ENCODE assay signal across 27 cellular contexts in the genomic region with DNA sequence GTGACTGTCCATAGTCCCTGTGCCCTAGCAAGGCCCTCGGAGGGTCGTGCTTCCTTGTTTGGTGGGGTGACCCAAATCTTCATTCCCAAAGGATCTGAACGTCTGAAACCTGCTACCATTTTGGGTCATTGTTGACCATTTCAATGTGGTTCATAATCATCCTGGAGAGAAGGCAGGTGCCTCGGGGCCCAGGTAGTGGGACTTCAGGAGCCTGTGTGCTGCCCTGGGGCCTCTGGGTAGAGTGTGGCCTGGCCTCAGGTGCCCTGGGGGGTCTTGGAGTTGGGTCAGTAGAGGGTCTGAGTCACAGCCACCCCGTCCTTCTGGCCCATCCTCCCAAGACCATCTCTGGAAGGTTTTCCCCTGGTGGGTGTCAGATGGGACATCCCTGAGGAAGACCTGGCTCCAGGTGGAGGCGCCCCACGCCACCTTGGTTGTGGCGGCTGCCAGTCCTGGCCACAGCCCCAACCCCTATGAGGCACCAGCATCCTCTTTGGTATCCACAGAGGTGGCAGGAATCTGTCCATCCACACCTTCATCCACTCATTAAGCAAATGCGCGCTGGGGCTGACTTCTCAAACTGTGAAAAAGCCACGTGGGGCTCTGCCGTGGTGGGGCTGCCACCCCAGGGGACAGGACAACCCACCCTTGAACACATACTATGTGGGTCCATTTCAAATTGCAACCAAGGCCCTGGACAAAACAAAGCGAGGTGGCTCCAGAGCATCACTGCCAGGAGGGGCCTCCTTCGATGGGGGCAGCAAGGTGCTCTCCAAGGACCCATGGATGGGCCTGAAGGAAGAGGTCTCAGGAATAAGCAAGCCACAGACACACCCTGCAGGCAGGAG. TPM values are rescaled to one million over a fixed set of nuclear protein-coding genes. Genes with fewer than 3 reads are reported as not detected.
DNase-seq lines count a peak whose midpoint lies in the region; ATAC-seq and TF ChIP-seq lines count a peak whose summit lies in the region.
"Had no signal": no experiment of that assay in that cellular context is flagged by ENCODE, and none has a peak within 500 bp of the region (broad histone marks: within the 10 kb centered on the region; RNA-seq: fewer than 3 reads in every experiment).

No MANE protein-coding gene starts in this region.

- H3K4me1 ChIP-seq in lower lobe of right lung (no peaks in the 10 kb centered on the region), suprapubic skin (peaks cover 3% of the 10 kb centered on the region), thyroid gland (peaks cover 7 to 9% of the 10 kb centered on the region in 2 donors)
- H3K4me1 ChIP-seq: BE2C had no signal

- no peak for TF ChIP-seq EP300 in suprapubic skin (IDR thresholded peaks at IDR 0.05)

- no peak for TF ChIP-seq POLR2A in suprapubic skin (IDR thresholded peaks at IDR 0.05)
- TF ChIP-seq POLR2A in thyroid gland (IDR thresholded peaks at IDR 0.05), result no peak

- peak overlapping the region; percentile 95; the same call in 1 of the 2 replicates for H3K27ac ChIP-seq in VCaP
- H3K27ac ChIP-seq in lower lobe of right lung, result no peak overlapping the region
- no peak overlapping the region for H3K27ac ChIP-seq in suprapubic skin
- no peak overlapping the region for H3K27ac ChIP-seq in thyroid gland
- H3K27ac ChIP-seq: GM23248, HL-60, KMS-11 had no signal

- intact Hi-C loops in lower lobe of right lung (cut with DNase I), result no loop called here
- intact Hi-C loops in thyroid gland (cut with DNase I), result no loop called here

- WGBS in suprapubic skin, result 96% methylated on average over 11 of the region's 14 CpGs
- WGBS in thyroid gland, 2 donors, result 90 to 96% methylated on average over 8 to 12 of the region's 14 CpGs

- no peaks in the 10 kb centered on the region for H3K36me3 ChIP-seq in lower lobe of right lung
- H3K36me3 ChIP-seq in suprapubic skin, result no peaks in the 10 kb centered on the region
- H3K36me3 ChIP-seq in thyroid gland, result no peaks in the 10 kb centered on the region
- H3K36me3 ChIP-seq: BE2C had no signal

- H3K4me3 ChIP-seq in lower lobe of right lung, result no peak overlapping the region
- H3K4me3 ChIP-seq in suprapubic skin, result no peak overlapping the region
- no peak overlapping the region for H3K4me3 ChIP-seq in thyroid gland (replicated peaks in 1 of 3)
- H3K4me3 ChIP-seq: GM23248 had no signal

- H3K27me3 ChIP-seq in lower lobe of right lung (ENCODE audit: low read depth) (peaks cover 7% of the 10 kb centered on the region), suprapubic skin (peaks cover 22% of the 10 kb centered on the region), thyroid gland (no peaks in the 10 kb centered on the region)
- H3K27me3 ChIP-seq: BE2C had no signal

- peak; percentile 7 for DNase-seq in activated naive CD4-positive, alpha-beta T cell treated with anti-CD3 and anti-CD28 coated beads, Interleukin-2, amount 50 U/mL, for 16 hours
- no peak for DNase-seq in activated naive CD4-positive, alpha-beta T cell (lab: John Stamatoyannopoulos, UW)
- DNase-seq in lower lobe of right lung, result peak; percentile 8
- peak; percentile 35 to 44 for DNase-seq in suprapubic skin (ENCODE audit: low spot score in 2 of 2)
- no peak for DNase-seq in OCI-M2 (lab: John Stamatoyannopoulos, UW; ENCODE audit: unreplicated experiment)
- DNase-seq in thyroid gland, result no peak
- DNase-seq: BE2C; CD4-positive, CD25-positive, alpha-beta regulatory T cell; COR-L47; DMS 273 treated with DMSO at 0.1 percent for 48 hours; DND-41; GM23248; HCEC 1CT; MV-4-11; NCI-H1417; NCI-H187; NCI-H2107; NCI-H2227 treated with DMSO at 0.1 percent for 48 hours; NCI-H510A treated with DMSO at 0.1 percent for 48 hours; NCI-H774 had no signal

- TF ChIP-seq CTCF in VCaP (conservative IDR thresholded peaks at IDR 0.05), result no peak
- no peak for TF ChIP-seq CTCF in lower lobe of right lung (IDR thresholded peaks at IDR 0.05)
- no peak for TF ChIP-seq CTCF in suprapubic skin (IDR thresholded peaks at IDR 0.05)
- no peak for TF ChIP-seq CTCF in thyroid gland (IDR thresholded peaks at IDR 0.05)

- H3K9me3 ChIP-seq in lower lobe of right lung (no peaks in the 10 kb centered on the region), suprapubic skin (no peaks in the 10 kb centered on the region), thyroid gland (no peaks in the 10 kb centered on the region)
- H3K9me3 ChIP-seq: BE2C had no signal

- ATAC-seq in lower lobe of right lung, result no peak
- no peak for ATAC-seq in GM19467 (IDR thresholded peaks at IDR 0.05; ENCODE audit: unreplicated experiment)

RNA-seq across cellular contexts. Expression of a gene that starts 41.6 kb away (rescaled TPM):
- 84.4 TPM for total RNA-seq in lower lobe of right lung
- under 1 TPM; 0.16 to 0.42 (median 0.34) TPM for total RNA-seq in suprapubic skin
- total RNA-seq in thyroid gland, result 1 to 10 TPM in 2 of 4 donors, under 1 TPM in 1, not detected in 1; 0.10 to 2.3 (median 1.1) TPM
- total RNA-seq: CD4-positive, CD25-positive, alpha-beta regulatory T cell; G401; GM23248; HT1080; RPMI7951 had no signal

Comparison
In these comparisons a context has a peak if more than half of its experiments do, and no peak if none do; other contexts are left out.
1. DNase-seq: peak in activated naive CD4-positive, alpha-beta T cell treated with anti-CD3 and anti-CD28 coated beads, Interleukin-2, amount 50 U/mL, for 16 hours (single experiment), lower lobe of right lung (single experiment) and suprapubic skin (2 of 2); none in activated naive CD4-positive, alpha-beta T cell (0 of 4), OCI-M2 (single experiment) and thyroid gland (0 of 2).
2. RNA of a gene that starts 41.6 kb away (total RNA-seq): 84.4 TPM in lower lobe of right lung (single experiment); 0.10 to 2.3 TPM in thyroid gland and 0.16 to 0.42 TPM in suprapubic skin; every median in the first group is over 10 times any median in the second.